Comparison of ENCODE assay signal across 15 cellular contexts in genomic region chr11:107705027-107705426, GRCh38. TPM values are rescaled to one million over a fixed set of nuclear protein-coding genes. Genes with fewer than 3 reads are reported as not detected.
DNase-seq lines count a peak whose midpoint lies in the region; ATAC-seq and TF ChIP-seq lines count a peak whose summit lies in the region.
"Had no signal": no experiment of that assay in that cellular context is flagged by ENCODE, and none has a peak within 500 bp of the region (broad histone marks: within the 10 kb centered on the region; RNA-seq: fewer than 3 reads in every experiment).

No MANE protein-coding gene starts in this region.

- H3K27me3 ChIP-seq in breast epithelium = no peaks in the 10 kb centered on the region
- H3K27me3 ChIP-seq in tibial nerve = peaks cover 0 to under 1% of the 10 kb centered on the region in 2 donors

- H3K27ac ChIP-seq in breast epithelium (no peak overlapping the region), tibial nerve (no peak overlapping the region)
- H3K27ac ChIP-seq: dorsolateral prefrontal cortex, HL-60 had no signal

- TF ChIP-seq POLR2A in breast epithelium (IDR thresholded peaks at IDR 0.05) (no peak), tibial nerve (IDR thresholded peaks at IDR 0.05) (no peak)

- DNase-seq in MCF 10A (ENCODE audit: unreplicated experiment) (peak; percentile 88), breast epithelium (ENCODE audit: low spot score in 2 of 2) (no peak), fibroblast of villous mesenchyme (ENCODE audit: low read depth) (peak; percentile 89), NCI-H2081 (lab: John Stamatoyannopoulos, UW) (no peak), 8988T (no peak), tibial nerve (ENCODE audit: low spot score in 2 of 2) (no peak)
- DNase-seq: dorsolateral prefrontal cortex; GF-D8; NCI-H1694 treated with DMSO at 0.1 percent for 48 hours; stimulated activated CD4-positive, alpha-beta T cell treated with anti-CD3 and anti-CD28 coated beads, Interleukin-1b, Interleukin-23, amount 100 ng/mL, for 48 hours had no signal

- H3K4me3 ChIP-seq in breast epithelium (no peak overlapping the region), fibroblast of villous mesenchyme (ENCODE audit: low read depth, low read length) (no peak overlapping the region), tibial nerve (no peak overlapping the region)
- H3K4me3 ChIP-seq: dorsolateral prefrontal cortex had no signal

- H3K9me3 ChIP-seq in breast epithelium (no peaks in the 10 kb centered on the region), tibial nerve (no peaks in the 10 kb centered on the region)

- CTCF ChIA-PET in MCF 10A (lab: Yijun Ruan, JAX) = no interaction called here

- no peaks in the 10 kb centered on the region for H3K9me3 Mint-ChIP-seq in MCF 10A (ENCODE audit: unreplicated experiment)
- H3K9me3 Mint-ChIP-seq: activated CD4-positive, alpha-beta T cell treated with anti-CD3 and anti-CD28 coated beads, Interleukin-2, amount 10 ng/mL, durations not matched to agents 24 days and 14 days; natural killer cell treated with Interleukin-12 subunit alpha and Interleukin-12 subunit beta and Interleukin-15 and Interleukin-18, amount 100 ng/mL, for 72 hours had no signal

- WGBS in tibial nerve, 2 donors = 68 to 74% methylated on average over 2 of the region's 2 CpGs

- H3K4me1 ChIP-seq in breast epithelium = no peaks in the 10 kb centered on the region
- no peaks in the 10 kb centered on the region for H3K4me1 ChIP-seq in tibial nerve

- H3K4me3 Mint-ChIP-seq in MCF 10A (ENCODE audit: unreplicated experiment) = no peak overlapping the region
- H3K4me3 Mint-ChIP-seq: activated CD4-positive, alpha-beta T cell treated with anti-CD3 and anti-CD28 coated beads, Interleukin-2, amount 10 ng/mL, durations not matched to agents 24 days and 14 days; natural killer cell treated with Interleukin-12 subunit alpha and Interleukin-12 subunit beta and Interleukin-15 and Interleukin-18, amount 100 ng/mL, for 72 hours had no signal

- H3K27ac Mint-ChIP-seq in MCF 10A (ENCODE audit: low read depth, unreplicated experiment) = no peak overlapping the region
- H3K27ac Mint-ChIP-seq: activated CD4-positive, alpha-beta T cell treated with anti-CD3 and anti-CD28 coated beads, Interleukin-2, amount 10 ng/mL, durations not matched to agents 24 days and 14 days; natural killer cell treated with Interleukin-12 subunit alpha and Interleukin-12 subunit beta and Interleukin-15 and Interleukin-18, amount 100 ng/mL, for 72 hours had no signal

- intact Hi-C loops in MCF 10A (cut with micrococcal nuclease) (no loop called here), breast epithelium (cut with DNase I; ENCODE audit: low total_unique reads) (no loop called here)

- TF ChIP-seq CTCF in MCF 10A (IDR thresholded peaks at IDR 0.05; ENCODE audit: unreplicated experiment) (no peak), breast epithelium (IDR thresholded peaks at IDR 0.05) (no peak), fibroblast of villous mesenchyme (IDR thresholded peaks at IDR 0.05; ENCODE audit: insufficient read depth, low read depth, low read length) (no peak), tibial nerve (IDR thresholded peaks at IDR 0.05) (no peak)

- H3K27me3 Mint-ChIP-seq in MCF 10A (ENCODE audit: insufficient read depth, unreplicated experiment) = peaks cover 7% of the 10 kb centered on the region

- ATAC-seq in SK-N-SH treated with all-trans-retinoic acid at 6 μM for 48 hours (peak; percentile 81), GM19467 (IDR thresholded peaks at IDR 0.05; ENCODE audit: unreplicated experiment) (no peak)

- H3K36me3 Mint-ChIP-seq in MCF 10A (ENCODE audit: insufficient read depth, unreplicated experiment) = no peaks in the 10 kb centered on the region
- H3K36me3 Mint-ChIP-seq: natural killer cell treated with Interleukin-12 subunit alpha and Interleukin-12 subunit beta and Interleukin-15 and Interleukin-18, amount 100 ng/mL, for 72 hours had no signal

- peaks cover 23% of the 10 kb centered on the region for H3K4me1 Mint-ChIP-seq in MCF 10A (ENCODE audit: insufficient read depth, unreplicated experiment)
- H3K4me1 Mint-ChIP-seq: activated CD4-positive, alpha-beta T cell treated with anti-CD3 and anti-CD28 coated beads, Interleukin-2, amount 10 ng/mL, durations not matched to agents 24 days and 14 days had no signal

- BruUV-seq in MCF 10A (replicated peaks; lab: Mats Ljungman, UMichigan) = no TSS peak

- H3K36me3 ChIP-seq in breast epithelium (no peaks in the 10 kb centered on the region), tibial nerve (no peaks in the 10 kb centered on the region)

- POLR2A ChIA-PET in MCF 10A (lab: Yijun Ruan, JAX) = no interaction called here

- no peak for TF ChIP-seq EP300 in tibial nerve (IDR thresholded peaks at IDR 0.05)

TF ChIP-seq in SK-N-SH treated with all-trans-retinoic acid at 6 μM for 48 hours, 23 proteins besides CTCF, POLR2A, EP300 and RAD21 (continues in another document):
- TF ChIP-seq RARB (CRISPR knock-in tag; IDR thresholded peaks at IDR 0.05) = no peak
- TF ChIP-seq ZFP30 (CRISPR knock-in tag; IDR thresholded peaks at IDR 0.05) = no peak
- TF ChIP-seq TSHZ2 (CRISPR knock-in tag; IDR thresholded peaks at IDR 0.05) = no peak
- TF ChIP-seq BACH2 (CRISPR knock-in tag; IDR thresholded peaks at IDR 0.05; ENCODE audit: borderline replicate concordance) = no peak
- no peak for TF ChIP-seq TOX (CRISPR knock-in tag; IDR thresholded peaks at IDR 0.05; ENCODE audit: borderline replicate concordance)
- TF ChIP-seq ZNF70 (CRISPR knock-in tag; IDR thresholded peaks at IDR 0.05) = no peak
- TF ChIP-seq, protein P1, sequence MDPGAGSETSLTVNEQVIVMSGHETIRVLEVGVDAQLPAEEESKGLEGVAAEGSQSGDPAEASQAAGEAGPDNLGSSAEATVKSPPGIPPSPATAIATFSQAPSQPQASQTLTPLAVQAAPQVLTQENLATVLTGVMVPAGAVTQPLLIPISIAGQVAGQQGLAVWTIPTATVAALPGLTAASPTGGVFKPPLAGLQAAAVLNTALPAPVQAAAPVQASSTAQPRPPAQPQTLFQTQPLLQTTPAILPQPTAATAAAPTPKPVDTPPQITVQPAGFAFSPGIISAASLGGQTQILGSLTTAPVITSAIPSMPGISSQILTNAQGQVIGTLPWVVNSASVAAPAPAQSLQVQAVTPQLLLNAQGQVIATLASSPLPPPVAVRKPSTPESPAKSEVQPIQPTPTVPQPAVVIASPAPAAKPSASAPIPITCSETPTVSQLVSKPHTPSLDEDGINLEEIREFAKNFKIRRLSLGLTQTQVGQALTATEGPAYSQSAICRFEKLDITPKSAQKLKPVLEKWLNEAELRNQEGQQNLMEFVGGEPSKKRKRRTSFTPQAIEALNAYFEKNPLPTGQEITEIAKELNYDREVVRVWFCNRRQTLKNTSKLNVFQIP (CRISPR knock-in tag; IDR thresholded peaks at IDR 0.05; ENCODE audit: borderline replicate concordance, low read depth) = no peak
- no peak for TF ChIP-seq PPARA (CRISPR knock-in tag; IDR thresholded peaks at IDR 0.05; ENCODE audit: borderline replicate concordance)
- no peak for TF ChIP-seq PATZ1 (CRISPR knock-in tag; IDR thresholded peaks at IDR 0.05; ENCODE audit: borderline replicate concordance)
- TF ChIP-seq ARNTL (CRISPR knock-in tag; IDR thresholded peaks at IDR 0.05; ENCODE audit: borderline replicate concordance, low read depth) = no peak
- no peak for TF ChIP-seq GLIS3 (CRISPR knock-in tag; IDR thresholded peaks at IDR 0.05)

RNA-seq across cellular contexts. Expression of gene SLN, which starts 6.8 kb away (rescaled TPM):
- total RNA-seq in MCF 10A (2022) (not detected in 2 replicates), breast epithelium (not detected), fibroblast of villous mesenchyme (not detected in 2 replicates), tibial nerve (1 to 10 TPM in 2 of 4 donors, not detected in 2; 1.5 to 7.5 TPM)
- total RNA-seq: activated CD4-positive, alpha-beta T cell treated with anti-CD3 and anti-CD28 coated beads, Interleukin-2, amount 10 ng/mL, durations not matched to agents 24 days and 14 days; natural killer cell treated with Interleukin-12 subunit alpha and Interleukin-12 subunit beta and Interleukin-15 and Interleukin-18, amount 100 ng/mL, for 72 hours had no signal

Comparison
In these comparisons a context has a peak if more than half of its experiments do, and no peak if none do; other contexts are left out.
1. DNase-seq: peak in MCF 10A (single experiment) and fibroblast of villous mesenchyme (single experiment); none in breast epithelium (0 of 2), NCI-H2081 (0 of 2), 8988T (single experiment) and tibial nerve (0 of 2).